Comparison of ENCODE assay signal across 1 cellular context in genomic region chr7:30285531-30286284, GRCh38.
TF ChIP-seq lines count a peak whose summit lies in the region.

No MANE protein-coding gene starts in this region.

TF ChIP-seq in GM12878, 131 proteins besides CTCF, POLR2A, EP300 and RAD21 (continued from another document):
- TF ChIP-seq ZBTB4 (CRISPR knock-in tag; IDR thresholded peaks at IDR 0.05) = no peak
